In genomic region chr11:47642099-47642855, GRCh38 we compare ENCODE assay signal across 8 cellular contexts. TPM values are rescaled to one million over a fixed set of nuclear protein-coding genes. Genes with fewer than 3 reads are reported as not detected.
DNase-seq lines count a peak whose midpoint lies in the region; ATAC-seq and TF ChIP-seq lines count a peak whose summit lies in the region.

MTCH2 (minus strand) TSS chr11:47642559; CDS start chr11:47642465, 94 bp downstream.

- H3K4me3 Mint-ChIP-seq in activated naive CD8-positive, alpha-beta T cell treated with anti-CD3 and anti-CD28 coated beads for 36 hours = peak within 1 kb of the TSS; percentile 91

- H3K27ac ChIP-seq in ovary (peak within 1 kb of the TSS; percentile 85 to 88), thyroid gland (peak within 1 kb of the TSS; percentile 89 to 96 (median 93))

- H3K4me3 ChIP-seq in ovary = peak within 1 kb of the TSS; percentile 63
- peak within 1 kb of the TSS; percentile 2 to 98 (median 63) for H3K4me3 ChIP-seq in thyroid gland (replicated peaks in 1 of 3)

- peaks cover 7% of the 10 kb centered on the region for H3K4me1 ChIP-seq in ovary (ENCODE audit: insufficient read depth)
- H3K4me1 ChIP-seq in thyroid gland = peaks cover 0 to 13% of the 10 kb centered on the region in 2 donors

- WGBS in ovary, 3 donors = 1% methylated on average over 53 to 78 of the region's 78 CpGs
- WGBS in thyroid gland, 2 donors = 0 to 1% methylated on average over 32 to 34 of the region's 78 CpGs

- intact Hi-C loops in head of caudate nucleus (cut with DNase I) = loop anchor here (5.0 kb wide), 2 partner anchors 125 to 205 kb away; partner anchors contain the start of genes FNBP4 and NUP160
- intact Hi-C loops in ovary (cut with DNase I) = loop anchor here in 2 of 4 donors (10.0 kb wide), 2 partner anchors 73 to 123 kb away; partner anchors contain the start of genes AGBL2 (in 1 of the 2) and FNBP4 (in 1 of the 2)
- intact Hi-C loops in thyroid gland (cut with DNase I) = no loop called here

- H3K9me3 ChIP-seq in ovary (no peaks in the 10 kb centered on the region), thyroid gland (no peaks in the 10 kb centered on the region)

- peaks cover 13% of the 10 kb centered on the region for H3K36me3 Mint-ChIP-seq in activated naive CD8-positive, alpha-beta T cell treated with anti-CD3 and anti-CD28 coated beads for 36 hours

- peaks cover 15% of the 10 kb centered on the region for H3K4me1 Mint-ChIP-seq in activated naive CD8-positive, alpha-beta T cell treated with anti-CD3 and anti-CD28 coated beads for 36 hours

- peak; percentile 97 for DNase-seq in NCI-H1105 (lab: John Stamatoyannopoulos, UW)
- peak; percentile 95 for DNase-seq in SKM-1 treated with dmso at 0.1 percent for 144 hours (lab: John Stamatoyannopoulos, UW; ENCODE audit: unreplicated experiment)
- peak; percentile 96 for DNase-seq in activated naive CD8-positive, alpha-beta T cell treated with anti-CD3 and anti-CD28 coated beads for 36 hours
- peak; percentile 89 to 98 (median 94) for DNase-seq in head of caudate nucleus
- peak; percentile 95 to 97 (median 96) for DNase-seq in ovary
- peak; percentile 95 to 97 for DNase-seq in thyroid gland

- ATAC-seq in HG02642 (IDR thresholded peaks at IDR 0.05; ENCODE audit: poor library complexity, unreplicated experiment) = peak; percentile 92

- TF ChIP-seq CTCF in ovary (IDR thresholded peaks at IDR 0.05) (peak in 2 of 3 donors; percentile 19 to 62), thyroid gland (IDR thresholded peaks at IDR 0.05) (peak in 4 of 6 experiments; percentile 10 to 38 (median 22))

- peak; percentile 95 for TF ChIP-seq POLR2A in GM10847 (IDR thresholded peaks at IDR 0.05; ENCODE audit: extremely low read depth, insufficient read length)
- peak; percentile 64 for TF ChIP-seq POLR2A in ovary (IDR thresholded peaks at IDR 0.05)
- TF ChIP-seq POLR2A in thyroid gland (IDR thresholded peaks at IDR 0.05) = peak; percentile 58 to 81

- H3K27ac Mint-ChIP-seq in activated naive CD8-positive, alpha-beta T cell treated with anti-CD3 and anti-CD28 coated beads for 36 hours = peak within 1 kb of the TSS; percentile 93

- H3K36me3 ChIP-seq in ovary (no peaks in the 10 kb centered on the region), thyroid gland (peaks cover 7 to 8% of the 10 kb centered on the region in 2 donors)

- H3K9me3 Mint-ChIP-seq in activated naive CD8-positive, alpha-beta T cell treated with anti-CD3 and anti-CD28 coated beads for 36 hours = no peaks in the 10 kb centered on the region

- H3K27me3 ChIP-seq in ovary = no peaks in the 10 kb centered on the region
- no peaks in the 10 kb centered on the region for H3K27me3 ChIP-seq in thyroid gland

- H3K27me3 Mint-ChIP-seq in activated naive CD8-positive, alpha-beta T cell treated with anti-CD3 and anti-CD28 coated beads for 36 hours = no peaks in the 10 kb centered on the region

- peak; percentile 56 for TF ChIP-seq EP300 in ovary (IDR thresholded peaks at IDR 0.05)

RNA-seq across cellular contexts. Expression of gene MTCH2, which starts in this region (rescaled TPM):
- 100 to 1,000 TPM; 146 to 154 TPM for total RNA-seq in activated naive CD8-positive, alpha-beta T cell treated with anti-CD3 and anti-CD28 coated beads for 36 hours
- total RNA-seq in ovary (10 to 100 TPM; 13.0 to 44.1 (median 38.8) TPM), thyroid gland (100 to 1,000 TPM in 1 of 4 donors, 10 to 100 TPM in 3; 70.3 to 126 (median 82.2) TPM)
- 10 to 100 TPM; 20.4 to 51.2 TPM for polyA plus RNA-seq in ovary

Comparison
In these comparisons a context has a peak if more than half of its experiments do, and no peak if none do; other contexts are left out.
1. Peak in every context shown above with its lines: DNase-seq, ATAC-seq, H3K4me3 ChIP-seq and H3K27ac ChIP-seq.